ENCODE assay signal across 9 cellular contexts in the genomic region with DNA sequence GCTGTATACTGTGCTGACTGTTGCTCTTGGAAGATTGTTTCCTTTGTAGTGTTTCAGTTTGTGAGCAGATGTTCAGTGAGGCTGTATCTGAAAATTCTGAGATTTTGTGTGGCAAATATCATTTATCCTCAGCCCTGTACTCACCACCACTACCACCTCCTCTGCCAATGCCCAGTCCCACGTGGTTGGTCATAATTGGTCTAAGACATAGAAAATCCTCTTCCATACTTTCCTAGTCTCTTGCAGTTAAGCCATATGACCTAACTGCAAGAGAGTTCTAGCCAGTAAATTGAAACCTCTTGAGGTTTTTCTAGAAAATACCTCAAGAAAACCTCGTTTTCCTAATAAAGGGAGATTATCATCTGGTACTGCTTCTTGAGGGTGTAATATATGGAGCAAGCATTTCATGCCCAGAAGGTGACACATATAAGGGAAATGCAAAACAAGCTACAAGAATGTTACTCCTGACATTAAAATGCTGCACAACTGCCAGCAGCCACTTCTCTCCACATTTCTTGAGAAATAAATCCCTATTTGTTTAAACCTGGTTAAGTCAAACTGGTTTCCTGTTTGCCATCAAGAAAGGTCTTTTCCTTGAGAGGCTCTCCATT. TPM values are rescaled to one million over a fixed set of nuclear protein-coding genes. Genes with fewer than 3 reads are reported as not detected.
DNase-seq lines count a peak whose midpoint lies in the region; ATAC-seq, FAIRE-seq and TF ChIP-seq lines count a peak whose summit lies in the region.
"Had no signal": no experiment of that assay in that cellular context is flagged by ENCODE, and none has a peak within 500 bp of the region (broad histone marks: within the 10 kb centered on the region; RNA-seq: fewer than 3 reads in every experiment).

No MANE protein-coding gene starts in this region.

- H3K36me3 Mint-ChIP-seq in CD4-positive, alpha-beta T cell (ENCODE audit: low read depth), result peaks cover 83% of the 10 kb centered on the region
- H3K36me3 Mint-ChIP-seq in astrocyte (ENCODE audit: low read depth, unreplicated experiment), result peaks cover 9% of the 10 kb centered on the region

- no peak overlapping the region for H3K27ac ChIP-seq in CD4-positive, alpha-beta T cell (ENCODE audit: low read depth, low read length)
- H3K27ac ChIP-seq in KMS-11, result peak overlapping the region; percentile 38
- peak overlapping the region; percentile 51 for H3K27ac ChIP-seq in astrocyte (ENCODE audit: low read depth, low read length)

- no peaks in the 10 kb centered on the region for H3K79me2 ChIP-seq in KMS-11 (ENCODE audit: insufficient read depth, low read depth)
- no peaks in the 10 kb centered on the region for H3K79me2 ChIP-seq in astrocyte (ENCODE audit: insufficient read depth, low read length)

- H3K36me3 ChIP-seq in KMS-11 (ENCODE audit: insufficient read depth) (peaks cover under 1% of the 10 kb centered on the region; the same call in 1 of the 2 replicates), astrocyte (ENCODE audit: insufficient read depth, low read length) (peaks cover 25% of the 10 kb centered on the region)

- peak; percentile 95 for FAIRE-seq in astrocyte (lab: Jason Lieb, UNC)

- ATAC-seq in CD4-positive, alpha-beta T cell (ENCODE audit: poor library complexity), result no peak
- ATAC-seq in GM21423 (IDR thresholded peaks at IDR 0.05; ENCODE audit: unreplicated experiment) (no peak), HG02981 (IDR thresholded peaks at IDR 0.05; ENCODE audit: unreplicated experiment) (no peak)

- H2AFZ ChIP-seq in KMS-11 (ENCODE audit: low read depth) (no peak overlapping the region), astrocyte (ENCODE audit: low read depth, low read length) (no peak overlapping the region)

- H3K27me3 ChIP-seq in CD4-positive, alpha-beta T cell (ENCODE audit: control insufficient read depth, insufficient read depth, low read length), result no peaks in the 10 kb centered on the region
- H3K27me3 ChIP-seq in KMS-11 (ENCODE audit: insufficient read depth, low read depth) (no peaks in the 10 kb centered on the region), astrocyte (ENCODE audit: insufficient read depth, low read length) (no peaks in the 10 kb centered on the region)

- no peaks in the 10 kb centered on the region for H3K27me3 Mint-ChIP-seq in CD4-positive, alpha-beta T cell
- no peaks in the 10 kb centered on the region for H3K27me3 Mint-ChIP-seq in astrocyte (ENCODE audit: low read depth, unreplicated experiment)

- H3K4me1 Mint-ChIP-seq in CD4-positive, alpha-beta T cell (ENCODE audit: low read depth), result peaks cover 49% of the 10 kb centered on the region
- peaks cover 24% of the 10 kb centered on the region for H3K4me1 Mint-ChIP-seq in astrocyte (ENCODE audit: low read depth, unreplicated experiment)

- H3K4me3 ChIP-seq in KMS-11 (IDR thresholded peaks at IDR 0.05; ENCODE audit: insufficient read depth, low read depth, low read length) (no peak overlapping the region), astrocyte (ENCODE audit: insufficient read depth, low read depth, low read length) (no peak overlapping the region)

- CTCF ChIA-PET in CD4-positive, alpha-beta T cell (lab: Charles Lee), result no interaction called here

- peak overlapping the region; percentile 48; the same call in 1 of the 2 replicates for H3K4me2 ChIP-seq in KMS-11
- peak overlapping the region; percentile 37 for H3K4me2 ChIP-seq in astrocyte (ENCODE audit: low read length)

- no peak for DNase-seq in CD4-positive, alpha-beta T cell
- peak; percentile 95 for DNase-seq in astrocyte (ENCODE audit: low read depth)
- peak; percentile 15 for DNase-seq in myocyte (ENCODE audit: low read depth)
- no peak for DNase-seq in posterior vena cava (ENCODE audit: low spot score)
- no peak for DNase-seq in stimulated activated CD8-positive, alpha-beta memory T cell treated with anti-CD3 and anti-CD28 coated beads, Interleukin-4, amount 100 ng/mL, for 48 hours
- DNase-seq: NCI-H774 had no signal

- intact Hi-C loops in CD4-positive, alpha-beta T cell (cut with DNase I, micrococcal nuclease), result no loop called here
- intact Hi-C loops in posterior vena cava (cut with DNase I), result loop anchor here in 1 of 2 donors (10.0 kb wide), 1 partner anchor 956 kb away; no protein-coding TSS in a partner anchor

- H3K4me3 Mint-ChIP-seq in CD4-positive, alpha-beta T cell, result no peak overlapping the region
- no peak overlapping the region for H3K4me3 Mint-ChIP-seq in astrocyte (ENCODE audit: unreplicated experiment)

- no peaks in the 10 kb centered on the region for H3K9me3 Mint-ChIP-seq in CD4-positive, alpha-beta T cell
- no peaks in the 10 kb centered on the region for H3K9me3 Mint-ChIP-seq in astrocyte (ENCODE audit: unreplicated experiment)

- POLR2A ChIA-PET in CD4-positive, alpha-beta T cell (lab: Charles Lee), result interaction anchor here (0.7 kb wide), 1 partner anchor 25 kb away, joined by 3 read pairs; no protein-coding TSS in a partner anchor

- peak overlapping the region; percentile 45 for H3K27ac Mint-ChIP-seq in CD4-positive, alpha-beta T cell
- peak overlapping the region; percentile 75 for H3K27ac Mint-ChIP-seq in astrocyte (ENCODE audit: unreplicated experiment)

- H3K9ac ChIP-seq in KMS-11 (no peak overlapping the region), astrocyte (ENCODE audit: low read length) (no peak overlapping the region)

- H4K20me1 ChIP-seq in KMS-11 (ENCODE audit: insufficient read depth) (no peaks in the 10 kb centered on the region), astrocyte (ENCODE audit: insufficient read depth, low read length) (no peaks in the 10 kb centered on the region)

- H3K4me1 ChIP-seq in KMS-11 (ENCODE audit: low read depth, poor library complexity, severe bottlenecking) (peaks cover 59% of the 10 kb centered on the region), astrocyte (ENCODE audit: insufficient read depth, low read length) (peaks cover 18% of the 10 kb centered on the region)

- no peaks in the 10 kb centered on the region for H3K9me3 ChIP-seq in CD4-positive, alpha-beta T cell (ENCODE audit: control insufficient read depth, low read length)
- H3K9me3 ChIP-seq in astrocyte (ENCODE audit: insufficient read depth, low read depth, low read length), result no peaks in the 10 kb centered on the region

- TF ChIP-seq CTCF in CD4-positive, alpha-beta T cell (IDR thresholded peaks at IDR 0.05), result no peak
- TF ChIP-seq CTCF in KMS-11 (conservative IDR thresholded peaks at IDR 0.05; ENCODE audit: low read depth, low read length) (no peak), astrocyte (IDR thresholded peaks at IDR 0.05; ENCODE audit: insufficient read depth, low read depth, low read length) (no peak)

RNA-seq across cellular contexts. Expression of gene ABCE1, which starts 32.8 kb away (rescaled TPM):
- 10 to 100 TPM; 50.1 to 50.6 TPM for total RNA-seq in CD4-positive, alpha-beta T cell
- total RNA-seq in astrocyte (70.7 and 81.1 TPM in 2 replicates), myocyte (140 and 171 TPM in 2 replicates), posterior vena cava (10 to 100 TPM; 46.5 to 48.6 TPM)
- 33.3 TPM for polyA plus RNA-seq in myocyte (2012)

RNA-seq across cellular contexts. Expression of gene ANAPC10, which starts 32.9 kb away (rescaled TPM):
- 10 to 100 TPM; 25.8 to 27.5 TPM for total RNA-seq in CD4-positive, alpha-beta T cell
- 19.5 and 21.0 TPM in 2 replicates for total RNA-seq in astrocyte
- total RNA-seq in myocyte, result 20.3 and 26.6 TPM in 2 replicates
- 13.4 TPM for polyA plus RNA-seq in myocyte (2012)
- 10 to 100 TPM; 16.6 to 18.6 TPM for total RNA-seq in posterior vena cava

RNA-seq across cellular contexts. Expression of gene OTUD4, which starts 49.5 kb away (rescaled TPM):
- 10 to 100 TPM; 75.1 to 81.1 TPM for total RNA-seq in CD4-positive, alpha-beta T cell
- total RNA-seq in astrocyte (41.9 and 47.4 TPM in 2 replicates), myocyte (53.5 and 81.4 TPM in 2 replicates), posterior vena cava (10 to 100 TPM; 27.1 to 41.9 TPM)
- 16.6 TPM for polyA plus RNA-seq in myocyte (2012)

Comparison
In these comparisons a context has a peak if more than half of its experiments do, and no peak if none do; other contexts are left out.
1. DNase-seq: peak in astrocyte (single experiment) and myocyte (single experiment); none in CD4-positive, alpha-beta T cell (0 of 10), posterior vena cava (single experiment) and stimulated activated CD8-positive, alpha-beta memory T cell treated with anti-CD3 and anti-CD28 coated beads, Interleukin-4, amount 100 ng/mL, for 48 hours (single experiment).